17 cellular contexts compared by ENCODE assay signal in genomic region chr1:207223162-207223561, GRCh38.
A peak's percentile ranks its signal among the peaks of the same experiment; 100 is the strongest.
DNase-seq lines count a peak whose midpoint lies in the region; ATAC-seq, FAIRE-seq and TF ChIP-seq lines count a peak whose summit lies in the region.
"Had no signal": no experiment of that assay in that cellular context is flagged by ENCODE, and none has a peak within 500 bp of the region (broad histone marks: within the 10 kb centered on the region; RNA-seq: fewer than 3 reads in every experiment).

No MANE protein-coding gene starts in this region.

- peak; percentile 90 for DNase-seq in DMS53 (lab: John Stamatoyannopoulos, UW)
- DNase-seq in OCI-M1 (lab: John Stamatoyannopoulos, UW), result peak; percentile 45
- DNase-seq in bronchial epithelial cell (ENCODE audit: low read depth), result peak; percentile 56
- no peak for DNase-seq in lower lobe of right lung
- DNase-seq in retina, result no peak
- DNase-seq in foreskin fibroblast, result no peak
- DNase-seq: CD8-positive, alpha-beta T cell; DND-41; H7; Kasumi-1; NCI-H1092 treated with DMSO at 0.1 percent for 48 hours; NCI-H2081; NK-92 treated with Interleukin-12 subunit alpha and Interleukin-12 subunit beta, amount 100 ng/mL, for 24 hours; SJCRH30 had no signal

- FAIRE-seq in bronchial epithelial cell (lab: Jason Lieb, UNC), result no peak

- H3K27me3 ChIP-seq in bronchial epithelial cell (ENCODE audit: control insufficient read depth, insufficient read depth, low read length), result no peaks in the 10 kb centered on the region
- no peaks in the 10 kb centered on the region for H3K27me3 ChIP-seq in lower lobe of right lung (ENCODE audit: low read depth)
- H3K27me3 ChIP-seq: BLaER1, SJCRH30 had no signal

- H3K27ac ChIP-seq in lower lobe of right lung, result peak overlapping the region; percentile 25
- H3K27ac ChIP-seq: BLaER1, SJCRH30 had no signal

- peak in 1 of 2 donors; percentile 69 for ATAC-seq in lower lobe of right lung
- no peak for ATAC-seq in GM21576 (IDR thresholded peaks at IDR 0.05; ENCODE audit: unreplicated experiment)
- ATAC-seq in GM18861 (IDR thresholded peaks at IDR 0.05; ENCODE audit: unreplicated experiment), result no peak
- ATAC-seq: CD8-positive, alpha-beta T cell had no signal

- no peak overlapping the region for H3K4me3 ChIP-seq in bronchial epithelial cell (ENCODE audit: low read depth, low read length)
- H3K4me3 ChIP-seq in lower lobe of right lung, result no peak overlapping the region
- H3K4me3 ChIP-seq in foreskin fibroblast (ENCODE audit: low read depth in 1 of 2, low read length in 2 of 2), result no peak overlapping the region
- H3K4me3 ChIP-seq: BLaER1, SJCRH30 had no signal

- H3K36me3 ChIP-seq in bronchial epithelial cell (ENCODE audit: control insufficient read depth, insufficient read depth, low read length), result no peaks in the 10 kb centered on the region
- no peaks in the 10 kb centered on the region for H3K36me3 ChIP-seq in lower lobe of right lung
- H3K36me3 ChIP-seq: BLaER1, SJCRH30 had no signal

- H3K9me3 ChIP-seq in lower lobe of right lung, result no peaks in the 10 kb centered on the region
- H3K9me3 ChIP-seq: BLaER1, SJCRH30 had no signal

- H3K4me1 ChIP-seq in lower lobe of right lung, result peaks cover 17% of the 10 kb centered on the region
- H3K4me1 ChIP-seq: BLaER1, SJCRH30 had no signal

- intact Hi-C loops in lower lobe of right lung (cut with DNase I), result no loop called here

- TF ChIP-seq CTCF in bronchial epithelial cell (IDR thresholded peaks at IDR 0.05; ENCODE audit: insufficient read depth, low read length, severe bottlenecking) (no peak), lower lobe of right lung (IDR thresholded peaks at IDR 0.05) (no peak), foreskin fibroblast (IDR thresholded peaks at IDR 0.05; ENCODE audit: low read depth, low read length) (no peak)

Comparison
In these comparisons a context has a peak if more than half of its experiments do, and no peak if none do; other contexts are left out.
1. DNase-seq: peak in DMS53 (single experiment), OCI-M1 (single experiment) and bronchial epithelial cell (single experiment); none in lower lobe of right lung (single experiment), retina (single experiment) and foreskin fibroblast (0 of 2).